Comparison of ENCODE assay signal across 1 cellular context in genomic region chr10:3068968-3069737, GRCh38.
TF ChIP-seq lines count a peak whose summit lies in the region.

No MANE protein-coding gene starts in this region.

TF ChIP-seq in K562, 482 proteins besides CTCF, POLR2A, EP300 and RAD21 (continued from another document and continues in another):
- no peak for TF ChIP-seq HES1 (IDR thresholded peaks at IDR 0.05; ENCODE audit: low read depth)
- no peak for TF ChIP-seq ZNF41 (CRISPR knock-in tag; conservative IDR thresholded peaks at IDR 0.05)
- no peak for TF ChIP-seq SMARCB1 (IDR thresholded peaks at IDR 0.05; ENCODE audit: insufficient read length, low read depth)
- TF ChIP-seq BHLHE40 (IDR thresholded peaks at IDR 0.05; ENCODE audit: low read length) = no peak
- no peak for TF ChIP-seq PHF8 (IDR thresholded peaks at IDR 0.05; ENCODE audit: borderline replicate concordance, low read length)
- TF ChIP-seq ZNF24 (IDR thresholded peaks at IDR 0.05) = no peak
- no peak for TF ChIP-seq HNRNPH1 (optimal IDR thresholded peaks at IDR 0.05; ENCODE audit: low read depth, low read length)
- no peak for TF ChIP-seq NCOR1 (IDR thresholded peaks at IDR 0.05)
- no peak for TF ChIP-seq CREM (IDR thresholded peaks at IDR 0.05; ENCODE audit: low read depth)
- peak in 1 of 2 experiments; percentile 46; a peak in 1 of 4 replicates for TF ChIP-seq NONO (IDR thresholded peaks at IDR 0.05; ENCODE audit: low read depth in 2 of 2, low read length in 1 of 2)
- no peak for TF ChIP-seq ZNF584 (CRISPR knock-in tag; IDR thresholded peaks at IDR 0.05; ENCODE audit: low read depth)
- TF ChIP-seq ZNF583 (CRISPR knock-in tag; IDR thresholded peaks at IDR 0.05) = no peak
- no peak for TF ChIP-seq ESRRB (CRISPR knock-in tag; IDR thresholded peaks at IDR 0.05; ENCODE audit: borderline replicate concordance)
- TF ChIP-seq ZNF512 (tag; IDR thresholded peaks at IDR 0.05) = no peak
- no peak for TF ChIP-seq ZNF518B (CRISPR knock-in tag; IDR thresholded peaks at IDR 0.05)
- TF ChIP-seq E2F3 (CRISPR knock-in tag; IDR thresholded peaks at IDR 0.05) = no peak
- no peak for TF ChIP-seq SP1 (CRISPR knock-in tag; IDR thresholded peaks at IDR 0.05)
- no peak for TF ChIP-seq ZBTB1 (CRISPR knock-in tag; IDR thresholded peaks at IDR 0.05; ENCODE audit: borderline replicate concordance, low read depth)
- no peak for TF ChIP-seq SRSF1 (IDR thresholded peaks at IDR 0.05; ENCODE audit: low read depth, low read length)
- no peak for TF ChIP-seq MYBL2 (IDR thresholded peaks at IDR 0.05; ENCODE audit: low read depth)
- TF ChIP-seq MYBL2 (CRISPR knock-in tag; IDR thresholded peaks at IDR 0.05; ENCODE audit: borderline replicate concordance) = no peak
- TF ChIP-seq SUPT5H (IDR thresholded peaks at IDR 0.05) = 0 out of 2 replicates have a peak, but pooled peaks have one; percentile 15
- no peak for TF ChIP-seq RREB1 (CRISPR knock-in tag; IDR thresholded peaks at IDR 0.05)
- TF ChIP-seq KDM1A (IDR thresholded peaks at IDR 0.05) = no peak
- TF ChIP-seq TAF7 (tag; IDR thresholded peaks at IDR 0.05) = no peak
- peak in 1 of 2 experiments; percentile 44 for TF ChIP-seq E2F6 (IDR thresholded peaks at IDR 0.05; ENCODE audit: borderline replicate concordance in 1 of 2, extremely low read depth in 1 of 2, insufficient read depth in 1 of 2, insufficient read length in 1 of 2, low read depth in 1 of 2, low read length in 1 of 2, poor library complexity in 1 of 2, severe bottlenecking in 1 of 2)
- peak; percentile 18 for TF ChIP-seq ZFX (CRISPR knock-in tag; IDR thresholded peaks at IDR 0.05)
- TF ChIP-seq NR2C1 (IDR thresholded peaks at IDR 0.05) = no peak
- peak; percentile 55; the same call in 1 of the 2 replicates for TF ChIP-seq NR2C1 (tag; IDR thresholded peaks at IDR 0.05)
- no peak for TF ChIP-seq LARP7 (IDR thresholded peaks at IDR 0.05)
- TF ChIP-seq TBL1XR1 (IDR thresholded peaks at IDR 0.05; ENCODE audit: low read length in 2 of 2) = no peak
- TF ChIP-seq THAP7 (CRISPR knock-in tag; IDR thresholded peaks at IDR 0.05) = peak; percentile 47; the same call in 1 of the 2 replicates
- TF ChIP-seq MXD1 (CRISPR knock-in tag; IDR thresholded peaks at IDR 0.05; ENCODE audit: borderline replicate concordance, poor library complexity, severe bottlenecking) = no peak
- 0 out of 2 replicates have a peak, but pooled peaks have one; percentile 37 for TF ChIP-seq SIN3B (IDR thresholded peaks at IDR 0.05; ENCODE audit: low read depth)
- no peak for TF ChIP-seq KDM5B (IDR thresholded peaks at IDR 0.05; ENCODE audit: insufficient replicate concordance, low read depth, low read length)
- no peak for TF ChIP-seq BRF1 (IDR thresholded peaks at IDR 0.05; ENCODE audit: borderline replicate concordance, extremely low read depth, insufficient read length)
- no peak for TF ChIP-seq GABPA (tag; conservative IDR thresholded peaks at IDR 0.05; ENCODE audit: low read depth)
- TF ChIP-seq ZSCAN29 (IDR thresholded peaks at IDR 0.05) = no peak
- no peak for TF ChIP-seq USF1 (CRISPR knock-in tag; IDR thresholded peaks at IDR 0.05)
- no peak for TF ChIP-seq ZNF444 (CRISPR knock-in tag; IDR thresholded peaks at IDR 0.05)
